In the genomic region with DNA sequence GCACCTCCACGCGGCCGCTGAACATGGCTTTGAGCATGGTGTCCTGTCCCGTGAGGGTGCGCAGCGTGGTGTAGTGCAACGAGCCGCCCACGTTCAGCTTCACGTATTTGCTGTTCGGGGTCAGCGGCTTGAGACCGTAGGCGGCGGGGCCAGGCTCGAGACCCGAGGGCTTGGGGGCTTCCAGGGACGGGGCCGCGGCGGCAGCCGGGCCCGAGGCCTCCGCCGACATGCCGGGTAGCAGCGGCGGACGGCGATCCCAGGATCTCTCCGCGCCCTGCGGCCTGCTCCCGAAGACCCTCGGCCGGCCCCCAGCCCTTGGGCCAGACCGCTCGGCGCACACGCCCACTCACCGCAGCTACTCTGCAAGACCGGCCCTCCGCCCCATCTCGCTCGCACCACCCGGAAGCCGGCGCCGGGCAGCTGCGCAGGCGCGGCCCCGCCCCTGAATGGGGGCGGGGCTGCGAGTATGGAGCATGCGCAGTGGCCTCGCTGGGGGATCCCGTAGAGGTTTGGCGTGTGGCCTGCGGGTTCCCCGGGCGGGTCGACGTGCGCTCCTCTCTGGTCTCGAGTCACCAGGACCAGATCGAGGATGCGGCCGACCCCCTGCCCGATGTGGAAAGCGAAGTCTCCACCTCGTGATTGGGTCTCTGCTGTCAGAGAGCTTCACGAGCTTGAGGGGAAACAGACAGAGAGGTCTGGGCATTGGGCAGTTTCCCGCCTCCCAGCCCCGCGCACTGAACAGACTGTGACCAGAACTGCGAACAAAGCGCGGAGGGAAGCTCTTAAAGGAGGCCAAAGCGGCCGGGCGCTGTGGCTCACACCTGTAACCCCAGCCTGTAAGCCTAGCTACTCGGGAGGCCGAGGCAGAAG, we compare ENCODE assay signal across 1 cellular context.
A peak's percentile ranks its signal among the peaks of the same experiment; 100 is the strongest.
TF ChIP-seq lines count a peak whose summit lies in the region.

A gene with protein sequence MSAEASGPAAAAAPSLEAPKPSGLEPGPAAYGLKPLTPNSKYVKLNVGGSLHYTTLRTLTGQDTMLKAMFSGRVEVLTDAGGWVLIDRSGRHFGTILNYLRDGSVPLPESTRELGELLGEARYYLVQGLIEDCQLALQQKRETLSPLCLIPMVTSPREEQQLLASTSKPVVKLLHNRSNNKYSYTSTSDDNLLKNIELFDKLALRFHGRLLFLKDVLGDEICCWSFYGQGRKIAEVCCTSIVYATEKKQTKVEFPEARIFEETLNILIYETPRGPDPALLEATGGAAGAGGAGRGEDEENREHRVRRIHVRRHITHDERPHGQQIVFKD (minus strand): TSS at position 422 of the 870 bp plus-strand sequence. CDS start 193 bp downstream, at position 229.

TF ChIP-seq in HepG2, 621 proteins besides CTCF, POLR2A, EP300 and RAD21 (continued from another document and continues in another):
- peak; percentile 55; the same call in 1 of the 2 replicates for TF ChIP-seq GPN1 (CRISPR knock-in tag; IDR thresholded peaks at IDR 0.05; ENCODE audit: borderline replicate concordance)
- TF ChIP-seq ZNF446 (CRISPR knock-in tag; IDR thresholded peaks at IDR 0.05): no peak; the same call in 1 of the 2 replicates
- TF ChIP-seq, protein P1, sequence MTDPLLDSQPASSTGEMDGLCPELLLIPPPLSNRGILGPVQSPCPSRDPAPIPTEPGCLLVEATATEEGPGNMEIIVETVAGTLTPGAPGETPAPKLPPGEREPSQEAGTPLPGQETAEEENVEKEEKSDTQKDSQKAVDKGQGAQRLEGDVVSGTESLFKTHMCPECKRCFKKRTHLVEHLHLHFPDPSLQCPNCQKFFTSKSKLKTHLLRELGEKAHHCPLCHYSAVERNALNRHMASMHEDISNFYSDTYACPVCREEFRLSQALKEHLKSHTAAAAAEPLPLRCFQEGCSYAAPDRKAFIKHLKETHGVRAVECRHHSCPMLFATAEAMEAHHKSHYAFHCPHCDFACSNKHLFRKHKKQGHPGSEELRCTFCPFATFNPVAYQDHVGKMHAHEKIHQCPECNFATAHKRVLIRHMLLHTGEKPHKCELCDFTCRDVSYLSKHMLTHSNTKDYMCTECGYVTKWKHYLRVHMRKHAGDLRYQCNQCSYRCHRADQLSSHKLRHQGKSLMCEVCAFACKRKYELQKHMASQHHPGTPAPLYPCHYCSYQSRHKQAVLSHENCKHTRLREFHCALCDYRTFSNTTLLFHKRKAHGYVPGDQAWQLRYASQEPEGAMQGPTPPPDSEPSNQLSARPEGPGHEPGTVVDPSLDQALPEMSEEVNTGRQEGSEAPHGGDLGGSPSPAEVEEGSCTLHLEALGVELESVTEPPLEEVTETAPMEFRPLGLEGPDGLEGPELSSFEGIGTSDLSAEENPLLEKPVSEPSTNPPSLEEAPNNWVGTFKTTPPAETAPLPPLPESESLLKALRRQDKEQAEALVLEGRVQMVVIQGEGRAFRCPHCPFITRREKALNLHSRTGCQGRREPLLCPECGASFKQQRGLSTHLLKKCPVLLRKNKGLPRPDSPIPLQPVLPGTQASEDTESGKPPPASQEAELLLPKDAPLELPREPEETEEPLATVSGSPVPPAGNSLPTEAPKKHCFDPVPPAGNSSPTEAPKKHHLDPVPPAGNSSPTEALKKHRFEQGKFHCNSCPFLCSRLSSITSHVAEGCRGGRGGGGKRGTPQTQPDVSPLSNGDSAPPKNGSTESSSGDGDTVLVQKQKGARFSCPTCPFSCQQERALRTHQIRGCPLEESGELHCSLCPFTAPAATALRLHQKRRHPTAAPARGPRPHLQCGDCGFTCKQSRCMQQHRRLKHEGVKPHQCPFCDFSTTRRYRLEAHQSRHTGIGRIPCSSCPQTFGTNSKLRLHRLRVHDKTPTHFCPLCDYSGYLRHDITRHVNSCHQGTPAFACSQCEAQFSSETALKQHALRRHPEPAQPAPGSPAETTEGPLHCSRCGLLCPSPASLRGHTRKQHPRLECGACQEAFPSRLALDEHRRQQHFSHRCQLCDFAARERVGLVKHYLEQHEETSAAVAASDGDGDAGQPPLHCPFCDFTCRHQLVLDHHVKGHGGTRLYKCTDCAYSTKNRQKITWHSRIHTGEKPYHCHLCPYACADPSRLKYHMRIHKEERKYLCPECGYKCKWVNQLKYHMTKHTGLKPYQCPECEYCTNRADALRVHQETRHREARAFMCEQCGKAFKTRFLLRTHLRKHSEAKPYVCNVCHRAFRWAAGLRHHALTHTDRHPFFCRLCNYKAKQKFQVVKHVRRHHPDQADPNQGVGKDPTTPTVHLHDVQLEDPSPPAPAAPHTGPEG (CRISPR knock-in tag; IDR thresholded peaks at IDR 0.05): peak; percentile 81; the same call in 1 of the 2 replicates
- peak; percentile 97 for TF ChIP-seq ZNF747 (CRISPR knock-in tag; IDR thresholded peaks at IDR 0.05; ENCODE audit: borderline replicate concordance)
- no peak for TF ChIP-seq SRSF4 (IDR thresholded peaks at IDR 0.05; ENCODE audit: low read depth, low read length, poor library complexity, severe bottlenecking)
- peak; percentile 61 for TF ChIP-seq MXD4 (CRISPR knock-in tag; IDR thresholded peaks at IDR 0.05)
- TF ChIP-seq ZNF772 (CRISPR knock-in tag; IDR thresholded peaks at IDR 0.05): peak; percentile 98
- no peak for TF ChIP-seq ZNF382 (CRISPR knock-in tag; IDR thresholded peaks at IDR 0.05; ENCODE audit: borderline replicate concordance)
- TF ChIP-seq PHF5A (CRISPR knock-in tag; IDR thresholded peaks at IDR 0.05; ENCODE audit: low read depth, unreplicated experiment): no peak
- no peak for TF ChIP-seq ZNF3 (CRISPR knock-in tag; IDR thresholded peaks at IDR 0.05)
- TF ChIP-seq PHF20 (CRISPR knock-in tag; IDR thresholded peaks at IDR 0.05): peak; percentile 79
- no peak for TF ChIP-seq RARG (CRISPR knock-in tag; IDR thresholded peaks at IDR 0.05; ENCODE audit: low read depth)
- peak; percentile 94 for TF ChIP-seq ARNT2 (CRISPR knock-in tag; IDR thresholded peaks at IDR 0.05; ENCODE audit: low read depth)
- peak; percentile 93 for TF ChIP-seq TAF1 (CRISPR knock-in tag; IDR thresholded peaks at IDR 0.05)
- TF ChIP-seq CEBPG (CRISPR knock-in tag; IDR thresholded peaks at IDR 0.05): peak; percentile 16; the same call in 1 of the 2 replicates
- peak; percentile 47 for TF ChIP-seq ATF2 (CRISPR knock-in tag; IDR thresholded peaks at IDR 0.05)
- TF ChIP-seq ZNF512B (CRISPR knock-in tag; IDR thresholded peaks at IDR 0.05; ENCODE audit: borderline replicate concordance): no peak
- TF ChIP-seq, protein P2, sequence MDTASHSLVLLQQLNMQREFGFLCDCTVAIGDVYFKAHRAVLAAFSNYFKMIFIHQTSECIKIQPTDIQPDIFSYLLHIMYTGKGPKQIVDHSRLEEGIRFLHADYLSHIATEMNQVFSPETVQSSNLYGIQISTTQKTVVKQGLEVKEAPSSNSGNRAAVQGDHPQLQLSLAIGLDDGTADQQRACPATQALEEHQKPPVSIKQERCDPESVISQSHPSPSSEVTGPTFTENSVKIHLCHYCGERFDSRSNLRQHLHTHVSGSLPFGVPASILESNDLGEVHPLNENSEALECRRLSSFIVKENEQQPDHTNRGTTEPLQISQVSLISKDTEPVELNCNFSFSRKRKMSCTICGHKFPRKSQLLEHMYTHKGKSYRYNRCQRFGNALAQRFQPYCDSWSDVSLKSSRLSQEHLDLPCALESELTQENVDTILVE (CRISPR knock-in tag; IDR thresholded peaks at IDR 0.05): no peak; the same call in 1 of the 2 replicates
- TF ChIP-seq ELF3 (CRISPR knock-in tag; IDR thresholded peaks at IDR 0.05): peak; percentile 69
- TF ChIP-seq, protein P3, sequence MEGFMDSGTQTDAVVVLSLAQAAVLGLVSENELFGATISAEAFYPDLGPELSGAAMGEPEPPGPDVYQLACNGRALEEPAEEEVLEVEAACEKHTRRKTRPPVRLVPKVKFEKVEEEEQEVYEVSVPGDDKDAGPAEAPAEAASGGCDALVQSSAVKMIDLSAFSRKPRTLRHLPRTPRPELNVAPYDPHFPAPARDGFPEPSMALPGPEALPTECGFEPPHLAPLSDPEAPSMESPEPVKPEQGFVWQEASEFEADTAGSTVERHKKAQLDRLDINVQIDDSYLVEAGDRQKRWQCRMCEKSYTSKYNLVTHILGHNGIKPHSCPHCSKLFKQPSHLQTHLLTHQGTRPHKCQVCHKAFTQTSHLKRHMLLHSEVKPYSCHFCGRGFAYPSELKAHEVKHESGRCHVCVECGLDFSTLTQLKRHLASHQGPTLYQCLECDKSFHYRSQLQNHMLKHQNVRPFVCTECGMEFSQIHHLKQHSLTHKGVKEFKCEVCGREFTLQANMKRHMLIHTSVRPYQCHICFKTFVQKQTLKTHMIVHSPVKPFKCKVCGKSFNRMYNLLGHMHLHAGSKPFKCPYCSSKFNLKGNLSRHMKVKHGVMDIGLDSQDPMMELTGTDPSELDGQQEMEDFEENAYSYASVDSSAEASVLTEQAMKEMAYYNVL (CRISPR knock-in tag; IDR thresholded peaks at IDR 0.05; ENCODE audit: borderline replicate concordance): no peak
- 0 out of 2 replicates have a peak, but pooled peaks have one; percentile 48 for TF ChIP-seq ZBTB3 (CRISPR knock-in tag; IDR thresholded peaks at IDR 0.05; ENCODE audit: borderline replicate concordance, low read depth)
- TF ChIP-seq RNF2 (conservative IDR thresholded peaks at IDR 0.05; ENCODE audit: low read depth): peak; percentile 92
- TF ChIP-seq, protein P4, sequence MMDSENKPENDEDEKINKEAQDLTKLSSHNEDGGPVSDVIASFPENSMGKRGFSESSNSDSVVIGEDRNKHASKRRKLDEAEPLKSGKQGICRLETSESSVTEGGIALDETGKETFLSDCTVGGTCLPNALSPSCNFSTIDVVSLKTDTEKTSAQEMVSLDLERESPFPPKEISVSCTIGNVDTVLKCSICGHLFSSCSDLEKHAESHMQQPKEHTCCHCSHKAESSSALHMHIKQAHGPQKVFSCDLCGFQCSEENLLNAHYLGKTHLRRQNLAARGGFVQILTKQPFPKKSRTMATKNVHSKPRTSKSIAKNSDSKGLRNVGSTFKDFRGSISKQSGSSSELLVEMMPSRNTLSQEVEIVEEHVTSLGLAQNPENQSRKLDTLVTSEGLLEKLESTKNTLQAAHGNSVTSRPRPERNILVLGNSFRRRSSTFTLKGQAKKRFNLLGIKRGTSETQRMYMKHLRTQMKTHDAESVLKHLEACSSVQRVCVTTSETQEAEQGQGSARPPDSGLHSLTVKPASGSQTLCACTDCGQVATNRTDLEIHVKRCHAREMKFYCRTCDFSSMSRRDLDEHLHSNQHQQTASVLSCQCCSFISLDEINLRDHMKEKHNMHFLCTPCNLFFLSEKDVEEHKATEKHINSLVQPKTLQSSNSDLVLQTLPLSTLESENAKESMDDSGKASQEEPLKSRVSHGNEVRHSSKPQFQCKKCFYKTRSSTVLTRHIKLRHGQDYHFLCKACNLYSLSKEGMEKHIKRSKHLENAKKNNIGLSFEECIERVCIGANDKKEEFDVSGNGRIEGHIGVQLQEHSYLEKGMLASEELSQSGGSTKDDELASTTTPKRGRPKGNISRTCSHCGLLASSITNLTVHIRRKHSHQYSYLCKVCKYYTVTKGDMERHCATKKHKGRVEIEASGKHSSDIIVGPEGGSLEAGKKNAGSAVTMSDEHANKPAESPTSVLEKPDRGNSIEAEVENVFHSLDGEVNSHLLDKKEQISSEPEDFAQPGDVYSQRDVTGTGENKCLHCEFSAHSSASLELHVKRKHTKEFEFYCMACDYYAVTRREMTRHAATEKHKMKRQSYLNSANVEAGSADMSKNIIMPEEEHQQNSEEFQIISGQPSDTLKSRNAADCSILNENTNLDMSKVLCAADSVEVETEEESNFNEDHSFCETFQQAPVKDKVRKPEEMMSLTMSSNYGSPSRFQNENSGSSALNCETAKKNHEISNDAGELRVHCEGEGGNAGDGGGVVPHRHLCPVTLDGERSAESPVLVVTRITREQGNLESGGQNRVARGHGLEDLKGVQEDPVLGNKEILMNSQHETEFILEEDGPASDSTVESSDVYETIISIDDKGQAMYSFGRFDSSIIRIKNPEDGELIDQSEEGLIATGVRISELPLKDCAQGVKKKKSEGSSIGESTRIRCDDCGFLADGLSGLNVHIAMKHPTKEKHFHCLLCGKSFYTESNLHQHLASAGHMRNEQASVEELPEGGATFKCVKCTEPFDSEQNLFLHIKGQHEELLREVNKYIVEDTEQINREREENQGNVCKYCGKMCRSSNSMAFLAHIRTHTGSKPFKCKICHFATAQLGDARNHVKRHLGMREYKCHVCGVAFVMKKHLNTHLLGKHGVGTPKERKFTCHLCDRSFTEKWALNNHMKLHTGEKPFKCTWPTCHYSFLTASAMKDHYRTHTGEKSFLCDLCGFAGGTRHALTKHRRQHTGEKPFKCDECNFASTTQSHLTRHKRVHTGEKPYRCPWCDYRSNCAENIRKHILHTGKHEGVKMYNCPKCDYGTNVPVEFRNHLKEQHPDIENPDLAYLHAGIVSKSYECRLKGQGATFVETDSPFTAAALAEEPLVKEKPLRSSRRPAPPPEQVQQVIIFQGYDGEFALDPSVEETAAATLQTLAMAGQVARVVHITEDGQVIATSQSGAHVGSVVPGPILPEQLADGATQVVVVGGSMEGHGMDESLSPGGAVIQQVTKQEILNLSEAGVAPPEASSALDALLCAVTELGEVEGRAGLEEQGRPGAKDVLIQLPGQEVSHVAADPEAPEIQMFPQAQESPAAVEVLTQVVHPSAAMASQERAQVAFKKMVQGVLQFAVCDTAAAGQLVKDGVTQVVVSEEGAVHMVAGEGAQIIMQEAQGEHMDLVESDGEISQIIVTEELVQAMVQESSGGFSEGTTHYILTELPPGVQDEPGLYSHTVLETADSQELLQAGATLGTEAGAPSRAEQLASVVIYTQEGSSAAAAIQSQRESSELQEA (CRISPR knock-in tag; IDR thresholded peaks at IDR 0.05; ENCODE audit: not compliant biosample characterization): peak; percentile 57
- peak; percentile 62; the same call in 1 of the 2 replicates for TF ChIP-seq ZNF564 (CRISPR knock-in tag; IDR thresholded peaks at IDR 0.05)
